ENCODE assay signal across 1 cellular context in the genomic region with DNA sequence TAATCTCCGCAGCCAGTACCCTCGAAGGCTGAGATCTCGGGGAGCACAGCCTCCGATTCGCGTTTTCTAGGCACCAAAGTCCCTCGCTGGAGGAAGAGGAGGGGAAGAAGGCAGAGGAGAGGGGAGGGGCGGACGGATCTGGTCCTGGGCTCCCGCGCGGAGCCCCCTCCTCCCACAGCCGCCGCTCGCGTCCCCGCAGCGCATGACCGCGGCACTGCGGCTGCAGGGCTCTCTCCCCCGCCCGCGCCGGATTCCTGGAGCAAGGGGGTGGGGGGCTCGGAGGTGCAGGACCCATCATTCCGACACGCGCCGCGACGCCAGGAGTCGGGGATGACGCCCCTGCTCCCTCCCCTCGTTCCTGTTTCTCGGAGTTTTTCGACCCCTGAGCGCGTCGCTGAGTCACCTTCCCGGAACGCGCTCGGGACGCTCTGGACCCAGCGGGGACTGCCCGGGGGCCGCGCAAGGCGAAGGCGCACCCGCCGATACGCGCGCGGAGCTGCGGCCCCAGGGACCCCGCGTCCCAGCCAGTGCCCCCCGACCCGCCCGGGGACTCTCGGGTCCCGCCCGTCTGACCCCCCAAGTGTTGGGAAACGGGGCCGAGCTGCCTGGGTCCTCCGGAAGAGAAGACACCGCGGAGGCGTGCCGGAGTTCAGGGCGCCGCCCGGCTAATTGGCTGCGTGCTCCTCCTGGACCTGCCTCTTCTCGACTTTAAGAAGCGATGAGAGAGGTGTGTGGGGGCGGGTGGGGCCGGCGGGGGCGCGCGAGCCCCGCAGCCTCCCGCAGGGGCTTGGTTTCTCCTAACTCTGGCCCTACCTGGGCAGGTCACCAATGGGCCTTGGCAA.
TF ChIP-seq lines count a peak whose summit lies in the region.

No MANE protein-coding gene starts in this region.

TF ChIP-seq in HepG2, 621 proteins besides CTCF, POLR2A, EP300 and RAD21 (continued from another document and continues in another):
- TF ChIP-seq, protein P1, sequence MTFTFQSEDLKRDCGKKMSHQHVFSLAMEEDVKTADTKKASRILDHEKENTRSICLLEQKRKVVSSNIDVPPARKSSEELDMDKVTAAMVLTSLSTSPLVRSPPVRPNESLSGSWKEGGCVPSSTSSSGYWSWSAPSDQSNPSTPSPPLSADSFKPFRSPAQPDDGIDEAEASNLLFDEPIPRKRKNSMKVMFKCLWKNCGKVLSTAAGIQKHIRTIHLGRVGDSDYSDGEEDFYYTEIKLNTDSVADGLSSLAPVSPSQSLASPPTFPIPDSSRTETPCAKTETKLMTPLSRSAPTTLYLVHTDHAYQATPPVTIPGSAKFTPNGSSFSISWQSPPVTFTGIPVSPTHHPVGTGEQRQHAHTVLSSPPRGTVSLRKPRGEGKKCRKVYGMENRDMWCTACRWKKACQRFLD (CRISPR knock-in tag; IDR thresholded peaks at IDR 0.05; ENCODE audit: borderline replicate concordance) = 0 out of 2 replicates have a peak, but pooled peaks have one; percentile 78
- peak; percentile 83; the same call in 1 of the 2 replicates for TF ChIP-seq ZNF563 (CRISPR knock-in tag; IDR thresholded peaks at IDR 0.05)
- no peak for TF ChIP-seq PCBP1 (IDR thresholded peaks at IDR 0.05; ENCODE audit: borderline replicate concordance, low read depth, low read length)
- TF ChIP-seq EEA1 (CRISPR knock-in tag; IDR thresholded peaks at IDR 0.05; ENCODE audit: borderline replicate concordance) = peak; percentile 79
- TF ChIP-seq MXD3 (CRISPR knock-in tag; IDR thresholded peaks at IDR 0.05) = peak; percentile 73; the same call in 1 of the 2 replicates
- no peak for TF ChIP-seq SOX13 (IDR thresholded peaks at IDR 0.05)
- TF ChIP-seq SOX13 (CRISPR knock-in tag; conservative IDR thresholded peaks at IDR 0.05 in 1 of 2, IDR thresholded peaks at IDR 0.05 in 1 of 2) = peak in 1 of 2 experiments; percentile 68; a peak in 1 of 4 replicates
- TF ChIP-seq REL (CRISPR knock-in tag; conservative IDR thresholded peaks at IDR 0.05) = no peak; the same call in 1 of the 2 replicates
- TF ChIP-seq HOXA5 (CRISPR knock-in tag; IDR thresholded peaks at IDR 0.05) = peak; percentile 77; the same call in 1 of the 2 replicates
- TF ChIP-seq ZNF263 (CRISPR knock-in tag; IDR thresholded peaks at IDR 0.05) = peak; percentile 84
- TF ChIP-seq, protein P2, sequence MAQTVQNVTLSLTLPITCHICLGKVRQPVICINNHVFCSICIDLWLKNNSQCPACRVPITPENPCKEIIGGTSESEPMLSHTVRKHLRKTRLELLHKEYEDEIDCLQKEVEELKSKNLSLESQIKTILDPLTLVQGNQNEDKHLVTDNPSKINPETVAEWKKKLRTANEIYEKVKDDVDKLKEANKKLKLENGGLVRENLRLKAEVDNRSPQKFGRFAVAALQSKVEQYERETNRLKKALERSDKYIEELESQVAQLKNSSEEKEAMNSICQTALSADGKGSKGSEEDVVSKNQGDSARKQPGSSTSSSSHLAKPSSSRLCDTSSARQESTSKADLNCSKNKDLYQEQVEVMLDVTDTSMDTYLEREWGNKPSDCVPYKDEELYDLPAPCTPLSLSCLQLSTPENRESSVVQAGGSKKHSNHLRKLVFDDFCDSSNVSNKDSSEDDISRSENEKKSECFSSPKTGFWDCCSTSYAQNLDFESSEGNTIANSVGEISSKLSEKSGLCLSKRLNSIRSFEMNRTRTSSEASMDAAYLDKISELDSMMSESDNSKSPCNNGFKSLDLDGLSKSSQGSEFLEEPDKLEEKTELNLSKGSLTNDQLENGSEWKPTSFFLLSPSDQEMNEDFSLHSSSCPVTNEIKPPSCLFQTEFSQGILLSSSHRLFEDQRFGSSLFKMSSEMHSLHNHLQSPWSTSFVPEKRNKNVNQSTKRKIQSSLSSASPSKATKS (CRISPR knock-in tag; IDR thresholded peaks at IDR 0.05) = peak; percentile 45; the same call in 1 of the 2 replicates
- TF ChIP-seq ZNF224 (CRISPR knock-in tag; IDR thresholded peaks at IDR 0.05) = 0 out of 2 replicates have a peak, but pooled peaks have one; percentile 53
- peak; percentile 60 for TF ChIP-seq BORCS8-MEF2B (CRISPR knock-in tag; IDR thresholded peaks at IDR 0.05)
- TF ChIP-seq ZNF503 (CRISPR knock-in tag; IDR thresholded peaks at IDR 0.05) = peak; percentile 70
- TF ChIP-seq TFDP2 (CRISPR knock-in tag; IDR thresholded peaks at IDR 0.05) = peak; percentile 44; the same call in 1 of the 2 replicates
- TF ChIP-seq, protein P3, sequence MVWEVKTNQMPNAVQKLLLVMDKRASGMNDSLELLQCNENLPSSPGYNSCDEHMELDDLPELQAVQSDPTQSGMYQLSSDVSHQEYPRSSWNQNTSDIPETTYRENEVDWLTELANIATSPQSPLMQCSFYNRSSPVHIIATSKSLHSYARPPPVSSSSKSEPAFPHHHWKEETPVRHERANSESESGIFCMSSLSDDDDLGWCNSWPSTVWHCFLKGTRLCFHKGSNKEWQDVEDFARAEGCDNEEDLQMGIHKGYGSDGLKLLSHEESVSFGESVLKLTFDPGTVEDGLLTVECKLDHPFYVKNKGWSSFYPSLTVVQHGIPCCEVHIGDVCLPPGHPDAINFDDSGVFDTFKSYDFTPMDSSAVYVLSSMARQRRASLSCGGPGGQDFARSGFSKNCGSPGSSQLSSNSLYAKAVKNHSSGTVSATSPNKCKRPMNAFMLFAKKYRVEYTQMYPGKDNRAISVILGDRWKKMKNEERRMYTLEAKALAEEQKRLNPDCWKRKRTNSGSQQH (CRISPR knock-in tag; IDR thresholded peaks at IDR 0.05; ENCODE audit: low read depth) = peak; percentile 25; the same call in 1 of the 2 replicates
- TF ChIP-seq, protein P4, sequence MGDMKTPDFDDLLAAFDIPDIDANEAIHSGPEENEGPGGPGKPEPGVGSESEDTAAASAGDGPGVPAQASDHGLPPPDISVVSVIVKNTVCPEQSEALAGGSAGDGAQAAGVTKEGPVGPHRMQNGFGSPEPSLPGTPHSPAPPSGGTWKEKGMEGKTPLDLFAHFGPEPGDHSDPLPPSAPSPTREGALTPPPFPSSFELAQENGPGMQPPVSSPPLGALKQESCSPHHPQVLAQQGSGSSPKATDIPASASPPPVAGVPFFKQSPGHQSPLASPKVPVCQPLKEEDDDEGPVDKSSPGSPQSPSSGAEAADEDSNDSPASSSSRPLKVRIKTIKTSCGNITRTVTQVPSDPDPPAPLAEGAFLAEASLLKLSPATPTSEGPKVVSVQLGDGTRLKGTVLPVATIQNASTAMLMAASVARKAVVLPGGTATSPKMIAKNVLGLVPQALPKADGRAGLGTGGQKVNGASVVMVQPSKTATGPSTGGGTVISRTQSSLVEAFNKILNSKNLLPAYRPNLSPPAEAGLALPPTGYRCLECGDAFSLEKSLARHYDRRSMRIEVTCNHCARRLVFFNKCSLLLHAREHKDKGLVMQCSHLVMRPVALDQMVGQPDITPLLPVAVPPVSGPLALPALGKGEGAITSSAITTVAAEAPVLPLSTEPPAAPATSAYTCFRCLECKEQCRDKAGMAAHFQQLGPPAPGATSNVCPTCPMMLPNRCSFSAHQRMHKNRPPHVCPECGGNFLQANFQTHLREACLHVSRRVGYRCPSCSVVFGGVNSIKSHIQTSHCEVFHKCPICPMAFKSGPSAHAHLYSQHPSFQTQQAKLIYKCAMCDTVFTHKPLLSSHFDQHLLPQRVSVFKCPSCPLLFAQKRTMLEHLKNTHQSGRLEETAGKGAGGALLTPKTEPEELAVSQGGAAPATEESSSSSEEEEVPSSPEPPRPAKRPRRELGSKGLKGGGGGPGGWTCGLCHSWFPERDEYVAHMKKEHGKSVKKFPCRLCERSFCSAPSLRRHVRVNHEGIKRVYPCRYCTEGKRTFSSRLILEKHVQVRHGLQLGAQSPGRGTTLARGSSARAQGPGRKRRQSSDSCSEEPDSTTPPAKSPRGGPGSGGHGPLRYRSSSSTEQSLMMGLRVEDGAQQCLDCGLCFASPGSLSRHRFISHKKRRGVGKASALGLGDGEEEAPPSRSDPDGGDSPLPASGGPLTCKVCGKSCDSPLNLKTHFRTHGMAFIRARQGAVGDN (CRISPR knock-in tag; IDR thresholded peaks at IDR 0.05) = peak; percentile 67
- TF ChIP-seq RCOR2 (CRISPR knock-in tag; IDR thresholded peaks at IDR 0.05) = 0 out of 2 replicates have a peak, but pooled peaks have one; percentile 6
- peak; percentile 89 for TF ChIP-seq ZNF572 (CRISPR knock-in tag; IDR thresholded peaks at IDR 0.05)
- peak; percentile 89; the same call in 1 of the 2 replicates for TF ChIP-seq ZBTB39 (CRISPR knock-in tag; IDR thresholded peaks at IDR 0.05)
- TF ChIP-seq ZNF264 (CRISPR knock-in tag; IDR thresholded peaks at IDR 0.05) = peak; percentile 10; the same call in 1 of the 2 replicates
- TF ChIP-seq REPIN1 (CRISPR knock-in tag; IDR thresholded peaks at IDR 0.05; ENCODE audit: borderline replicate concordance, low read depth) = peak; percentile 47; the same call in 1 of the 2 replicates
- peak; percentile 79 for TF ChIP-seq ETV6 (CRISPR knock-in tag; conservative IDR thresholded peaks at IDR 0.05)
- TF ChIP-seq ZNF770 (CRISPR knock-in tag; IDR thresholded peaks at IDR 0.05) = peak; percentile 39
- TF ChIP-seq RBM22 (optimal IDR thresholded peaks at IDR 0.05; ENCODE audit: low read length) = peak; percentile 95
- TF ChIP-seq ZNF292 (CRISPR knock-in tag; IDR thresholded peaks at IDR 0.05; ENCODE audit: borderline replicate concordance, low read depth) = peak; percentile 45
- TF ChIP-seq POGZ (CRISPR knock-in tag; IDR thresholded peaks at IDR 0.05) = peak; percentile 15; the same call in 1 of the 2 replicates
- TF ChIP-seq ZNF138 (CRISPR knock-in tag; IDR thresholded peaks at IDR 0.05; ENCODE audit: low read depth) = 0 out of 2 replicates have a peak, but pooled peaks have one; percentile 26
- TF ChIP-seq TOE1 (CRISPR knock-in tag; IDR thresholded peaks at IDR 0.05) = no peak
- peak; percentile 88 for TF ChIP-seq SRSF4 (IDR thresholded peaks at IDR 0.05; ENCODE audit: low read depth, low read length, poor library complexity, severe bottlenecking)
- TF ChIP-seq KLF16 (CRISPR knock-in tag; IDR thresholded peaks at IDR 0.05) = peak in 1 of 2 experiments; percentile 62; a peak in 2 of 4 replicates
- peak; percentile 70; the same call in 1 of the 2 replicates for TF ChIP-seq CSRNP1 (CRISPR knock-in tag; IDR thresholded peaks at IDR 0.05)
- TF ChIP-seq MTF2 (CRISPR knock-in tag; IDR thresholded peaks at IDR 0.05; ENCODE audit: borderline replicate concordance) = peak; percentile 92
- peak; percentile 38 for TF ChIP-seq SPEN (CRISPR knock-in tag; IDR thresholded peaks at IDR 0.05; ENCODE audit: low read depth)
